Comparison of ENCODE assay signal across 11 cellular contexts in the genomic region with DNA sequence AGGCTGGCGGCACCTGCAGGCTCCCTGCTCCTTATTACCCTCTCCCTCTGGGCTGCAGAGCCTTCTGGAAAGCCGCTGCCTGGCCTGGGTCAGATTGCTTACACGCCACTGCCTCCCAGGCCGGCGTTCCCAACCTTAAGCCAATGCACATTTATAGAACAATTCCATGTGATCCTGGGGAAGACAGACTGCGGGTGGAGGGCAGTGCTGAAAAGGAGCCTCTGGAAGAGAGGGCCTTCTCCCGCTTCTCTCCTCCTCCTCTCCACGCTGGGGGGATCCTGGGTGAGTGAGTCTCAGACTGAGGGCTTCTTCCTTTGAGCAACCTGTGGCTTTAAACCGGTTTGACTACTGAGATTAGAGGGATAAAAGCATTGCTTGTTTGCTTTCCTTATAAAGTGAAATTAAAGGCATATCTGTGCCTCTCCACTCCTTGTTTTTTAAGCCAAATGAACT. TPM values are rescaled to one million over a fixed set of nuclear protein-coding genes. Genes with fewer than 3 reads are reported as not detected.
DNase-seq lines count a peak whose midpoint lies in the region; ATAC-seq and TF ChIP-seq lines count a peak whose summit lies in the region.
"Had no signal": no experiment of that assay in that cellular context is flagged by ENCODE, and none has a peak within 500 bp of the region (broad histone marks: within the 10 kb centered on the region; RNA-seq: fewer than 3 reads in every experiment).

No MANE protein-coding gene starts in this region.

- TF ChIP-seq POLR2A in stomach (IDR thresholded peaks at IDR 0.05) = no peak

- H3K4me1 ChIP-seq in colonic mucosa (no peaks in the 10 kb centered on the region), left lung (no peaks in the 10 kb centered on the region), stomach (peaks cover 16 to 54% (median 37%) of the 10 kb centered on the region in 4 donors)

- TF ChIP-seq CTCF in colonic mucosa (IDR thresholded peaks at IDR 0.05) = no peak
- no peak for TF ChIP-seq CTCF in left lung (IDR thresholded peaks at IDR 0.05)
- no peak for TF ChIP-seq CTCF in stomach (IDR thresholded peaks at IDR 0.05)

- H3K4me3 ChIP-seq in colonic mucosa (no peak overlapping the region), left lung (no peak overlapping the region), stomach (peak overlapping the region in 3 of 4 donors; percentile 1 to 13 (median 12))
- H3K4me3 ChIP-seq: dorsolateral prefrontal cortex had no signal

- H3K27ac ChIP-seq in colonic mucosa (peak overlapping the region; percentile 75), left lung (peak overlapping the region; percentile 40 to 78), stomach (peak overlapping the region; percentile 81 to 91 (median 87))

- H3K36me3 ChIP-seq in colonic mucosa (no peaks in the 10 kb centered on the region), left lung (no peaks in the 10 kb centered on the region), stomach (no peaks in the 10 kb centered on the region)

- H3K9me3 ChIP-seq in colonic mucosa (no peaks in the 10 kb centered on the region), left lung (no peaks in the 10 kb centered on the region), stomach (no peaks in the 10 kb centered on the region)

- peak; percentile 23; the same call in 1 of the 2 replicates for TF ChIP-seq RAD21 in Ishikawa (IDR thresholded peaks at IDR 0.05; ENCODE audit: low read depth)

- H3K27me3 ChIP-seq in colonic mucosa = no peaks in the 10 kb centered on the region
- no peaks in the 10 kb centered on the region for H3K27me3 ChIP-seq in left lung
- H3K27me3 ChIP-seq in stomach = no peaks in the 10 kb centered on the region

- no peak for TF ChIP-seq EP300 in Ishikawa (IDR thresholded peaks at IDR 0.05; ENCODE audit: borderline replicate concordance)
- TF ChIP-seq EP300 in stomach (IDR thresholded peaks at IDR 0.05) = no peak

- WGBS in stomach, 5 donors = 13 to 26% (median 18%) methylated on average over 9 of the region's 9 CpGs

- intact Hi-C loops in colonic mucosa (cut with DNase I) (no loop called here), left lung (cut with DNase I) (no loop called here), stomach (cut with DNase I; ENCODE audit: low total_unique reads) (no loop called here)

- ATAC-seq in left lung (peak; percentile 69), HG02763 (IDR thresholded peaks at IDR 0.05; ENCODE audit: unreplicated experiment) (no peak), HG03045 (IDR thresholded peaks at IDR 0.05; ENCODE audit: unreplicated experiment) (no peak)

- H3K9ac ChIP-seq in colonic mucosa (ENCODE audit: low read depth in 2 of 2, low read length in 2 of 2) = peak overlapping the region in 1 of 2 donors; percentile 52

- DNase-seq in colonic mucosa (peak; percentile 74), left lung (peak in 1 of 2 donors; percentile 47), stomach (peak; percentile 73), COR-L47 (lab: John Stamatoyannopoulos, UW) (no peak), activated gamma-delta T cell (lab: John Stamatoyannopoulos, UW) (no peak)
- DNase-seq: SHP77 treated with DMSO at 0.1 percent for 48 hours; stimulated activated CD4-positive, alpha-beta T cell treated with anti-CD3 and anti-CD28 coated beads, Interleukin-2, amount 100 ng/mL, for 24 hours had no signal

TF ChIP-seq in Ishikawa, 13 proteins besides CTCF, POLR2A, EP300 and RAD21:
- TF ChIP-seq ZBTB7A (IDR thresholded peaks at IDR 0.05; ENCODE audit: low read depth) = 0 out of 2 replicates have a peak, but pooled peaks have one; percentile 44
- TF ChIP-seq, protein P1, sequence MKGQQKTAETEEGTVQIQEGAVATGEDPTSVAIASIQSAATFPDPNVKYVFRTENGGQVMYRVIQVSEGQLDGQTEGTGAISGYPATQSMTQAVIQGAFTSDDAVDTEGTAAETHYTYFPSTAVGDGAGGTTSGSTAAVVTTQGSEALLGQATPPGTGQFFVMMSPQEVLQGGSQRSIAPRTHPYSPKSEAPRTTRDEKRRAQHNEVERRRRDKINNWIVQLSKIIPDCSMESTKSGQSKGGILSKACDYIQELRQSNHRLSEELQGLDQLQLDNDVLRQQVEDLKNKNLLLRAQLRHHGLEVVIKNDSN (IDR thresholded peaks at IDR 0.05) = no peak

RNA-seq across cellular contexts. Expression of a gene that starts 5.5 kb away (rescaled TPM):
- 10 to 100 TPM; 90.0 to 93.2 TPM for total RNA-seq in colonic mucosa
- 100 to 1,000 TPM; 166 to 193 TPM for total RNA-seq in left lung
- total RNA-seq in stomach = 100 to 1,000 TPM in 1 of 5 donors, 10 to 100 TPM in 4; 35.2 to 102 (median 73.7) TPM
- polyA plus RNA-seq in stomach = 10 to 100 TPM; 29.0 to 49.1 (median 44.4) TPM

RNA-seq across cellular contexts. Expression of a gene that starts 19.4 kb away (rescaled TPM):
- total RNA-seq in colonic mucosa (10 to 100 TPM; 55.0 to 63.9 TPM), left lung (10 to 100 TPM; 26.2 to 36.1 TPM), stomach (100 to 1,000 TPM in 4 of 5 donors, 10 to 100 TPM in 1; 90.6 to 441 (median 110) TPM)
- polyA plus RNA-seq in stomach = 10 to 100 TPM; 43.8 to 87.8 (median 47.7) TPM

Comparison
In these comparisons a context has a peak if more than half of its experiments do, and no peak if none do; other contexts are left out.
1. DNase-seq: peak in colonic mucosa (single experiment) and stomach (single experiment); none in COR-L47 (single experiment) and activated gamma-delta T cell (single experiment).
2. H3K4me3 ChIP-seq: peak in stomach (3 of 4); none in colonic mucosa (single experiment) and left lung (0 of 2).
3. Peak in every context shown above with its lines, with median percentiles within 50 percentile points of each other: H3K27ac ChIP-seq.